In the genomic region with DNA sequence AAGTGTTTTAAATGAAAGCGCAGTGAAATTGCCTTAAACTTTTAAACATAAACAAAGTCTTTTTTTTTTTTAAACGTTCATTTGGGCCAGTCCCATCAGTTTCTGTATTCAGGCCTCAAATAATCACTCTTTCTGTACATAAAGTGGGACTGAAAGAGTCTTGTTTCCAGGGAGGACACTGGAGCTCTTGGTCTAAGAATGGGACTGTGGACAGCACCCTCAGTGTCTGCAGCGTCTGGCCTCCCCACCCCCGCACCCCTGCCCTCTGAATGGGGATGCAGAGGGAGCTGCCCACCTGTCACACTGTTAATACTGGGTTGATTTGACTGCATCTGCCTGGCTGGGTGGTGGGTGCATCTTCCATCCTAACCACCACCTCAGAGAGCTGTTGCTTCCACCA, we compare ENCODE assay signal across 1 cellular context.
TF ChIP-seq lines count a peak whose summit lies in the region.

No MANE protein-coding gene starts in this region.

TF ChIP-seq in GM23338, 12 proteins besides CTCF, POLR2A, EP300 and RAD21 (continued from another document):
- TF ChIP-seq, protein P1, sequence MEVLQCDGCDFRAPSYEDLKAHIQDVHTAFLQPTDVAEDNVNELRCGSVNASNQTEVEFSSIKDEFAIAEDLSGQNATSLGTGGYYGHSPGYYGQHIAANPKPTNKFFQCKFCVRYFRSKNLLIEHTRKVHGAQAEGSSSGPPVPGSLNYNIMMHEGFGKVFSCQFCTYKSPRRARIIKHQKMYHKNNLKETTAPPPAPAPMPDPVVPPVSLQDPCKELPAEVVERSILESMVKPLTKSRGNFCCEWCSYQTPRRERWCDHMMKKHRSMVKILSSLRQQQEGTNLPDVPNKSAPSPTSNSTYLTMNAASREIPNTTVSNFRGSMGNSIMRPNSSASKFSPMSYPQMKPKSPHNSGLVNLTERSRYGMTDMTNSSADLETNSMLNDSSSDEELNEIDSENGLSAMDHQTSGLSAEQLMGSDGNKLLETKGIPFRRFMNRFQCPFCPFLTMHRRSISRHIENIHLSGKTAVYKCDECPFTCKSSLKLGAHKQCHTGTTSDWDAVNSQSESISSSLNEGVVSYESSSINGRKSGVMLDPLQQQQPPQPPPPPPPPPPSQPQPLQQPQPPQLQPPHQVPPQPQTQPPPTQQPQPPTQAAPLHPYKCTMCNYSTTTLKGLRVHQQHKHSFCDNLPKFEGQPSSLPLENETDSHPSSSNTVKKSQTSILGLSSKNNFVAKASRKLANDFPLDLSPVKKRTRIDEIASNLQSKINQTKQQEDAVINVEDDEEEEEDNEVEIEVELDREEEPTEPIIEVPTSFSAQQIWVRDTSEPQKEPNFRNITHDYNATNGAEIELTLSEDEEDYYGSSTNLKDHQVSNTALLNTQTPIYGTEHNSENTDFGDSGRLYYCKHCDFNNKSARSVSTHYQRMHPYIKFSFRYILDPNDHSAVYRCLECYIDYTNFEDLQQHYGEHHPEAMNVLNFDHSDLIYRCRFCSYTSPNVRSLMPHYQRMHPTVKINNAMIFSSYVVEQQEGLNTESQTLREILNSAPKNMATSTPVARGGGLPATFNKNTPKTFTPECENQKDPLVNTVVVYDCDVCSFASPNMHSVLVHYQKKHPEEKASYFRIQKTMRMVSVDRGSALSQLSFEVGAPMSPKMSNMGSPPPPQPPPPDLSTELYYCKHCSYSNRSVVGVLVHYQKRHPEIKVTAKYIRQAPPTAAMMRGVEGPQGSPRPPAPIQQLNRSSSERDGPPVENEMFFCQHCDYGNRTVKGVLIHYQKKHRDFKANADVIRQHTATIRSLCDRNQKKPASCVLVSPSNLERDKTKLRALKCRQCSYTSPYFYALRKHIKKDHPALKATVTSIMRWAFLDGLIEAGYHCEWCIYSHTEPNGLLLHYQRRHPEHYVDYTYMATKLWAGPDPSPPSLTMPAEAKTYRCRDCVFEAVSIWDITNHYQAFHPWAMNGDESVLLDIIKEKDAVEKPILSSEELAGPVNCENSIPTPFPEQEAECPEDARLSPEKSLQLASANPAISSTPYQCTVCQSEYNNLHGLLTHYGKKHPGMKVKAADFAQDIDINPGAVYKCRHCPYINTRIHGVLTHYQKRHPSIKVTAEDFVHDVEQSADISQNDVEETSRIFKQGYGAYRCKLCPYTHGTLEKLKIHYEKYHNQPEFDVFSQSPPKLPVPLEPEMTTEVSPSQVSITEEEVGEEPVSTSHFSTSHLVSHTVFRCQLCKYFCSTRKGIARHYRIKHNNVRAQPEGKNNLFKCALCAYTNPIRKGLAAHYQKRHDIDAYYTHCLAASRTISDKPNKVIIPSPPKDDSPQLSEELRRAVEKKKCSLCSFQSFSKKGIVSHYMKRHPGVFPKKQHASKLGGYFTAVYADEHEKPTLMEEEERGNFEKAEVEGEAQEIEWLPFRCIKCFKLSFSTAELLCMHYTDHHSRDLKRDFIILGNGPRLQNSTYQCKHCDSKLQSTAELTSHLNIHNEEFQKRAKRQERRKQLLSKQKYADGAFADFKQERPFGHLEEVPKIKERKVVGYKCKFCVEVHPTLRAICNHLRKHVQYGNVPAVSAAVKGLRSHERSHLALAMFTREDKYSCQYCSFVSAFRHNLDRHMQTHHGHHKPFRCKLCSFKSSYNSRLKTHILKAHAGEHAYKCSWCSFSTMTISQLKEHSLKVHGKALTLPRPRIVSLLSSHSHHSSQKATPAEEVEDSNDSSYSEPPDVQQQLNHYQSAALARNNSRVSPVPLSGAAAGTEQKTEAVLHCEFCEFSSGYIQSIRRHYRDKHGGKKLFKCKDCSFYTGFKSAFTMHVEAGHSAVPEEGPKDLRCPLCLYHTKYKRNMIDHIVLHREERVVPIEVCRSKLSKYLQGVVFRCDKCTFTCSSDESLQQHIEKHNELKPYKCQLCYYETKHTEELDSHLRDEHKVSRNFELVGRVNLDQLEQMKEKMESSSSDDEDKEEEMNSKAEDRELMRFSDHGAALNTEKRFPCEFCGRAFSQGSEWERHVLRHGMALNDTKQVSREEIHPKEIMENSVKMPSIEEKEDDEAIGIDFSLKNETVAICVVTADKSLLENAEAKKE (CRISPR knock-in tag; IDR thresholded peaks at IDR 0.05): no peak
- no peak for TF ChIP-seq EZH2 (IDR thresholded peaks at IDR 0.05; ENCODE audit: low read depth, unreplicated experiment)
- no peak for TF ChIP-seq JUNB (IDR thresholded peaks at IDR 0.05; ENCODE audit: unreplicated experiment)
- TF ChIP-seq, protein P2, sequence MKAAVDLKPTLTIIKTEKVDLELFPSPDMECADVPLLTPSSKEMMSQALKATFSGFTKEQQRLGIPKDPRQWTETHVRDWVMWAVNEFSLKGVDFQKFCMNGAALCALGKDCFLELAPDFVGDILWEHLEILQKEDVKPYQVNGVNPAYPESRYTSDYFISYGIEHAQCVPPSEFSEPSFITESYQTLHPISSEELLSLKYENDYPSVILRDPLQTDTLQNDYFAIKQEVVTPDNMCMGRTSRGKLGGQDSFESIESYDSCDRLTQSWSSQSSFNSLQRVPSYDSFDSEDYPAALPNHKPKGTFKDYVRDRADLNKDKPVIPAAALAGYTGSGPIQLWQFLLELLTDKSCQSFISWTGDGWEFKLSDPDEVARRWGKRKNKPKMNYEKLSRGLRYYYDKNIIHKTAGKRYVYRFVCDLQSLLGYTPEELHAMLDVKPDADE (IDR thresholded peaks at IDR 0.05): no peak
- TF ChIP-seq ZNF331 (CRISPR knock-in tag; IDR thresholded peaks at IDR 0.05; ENCODE audit: low read depth): no peak
